Comparison of ENCODE assay signal across 16 cellular contexts in the genomic region with DNA sequence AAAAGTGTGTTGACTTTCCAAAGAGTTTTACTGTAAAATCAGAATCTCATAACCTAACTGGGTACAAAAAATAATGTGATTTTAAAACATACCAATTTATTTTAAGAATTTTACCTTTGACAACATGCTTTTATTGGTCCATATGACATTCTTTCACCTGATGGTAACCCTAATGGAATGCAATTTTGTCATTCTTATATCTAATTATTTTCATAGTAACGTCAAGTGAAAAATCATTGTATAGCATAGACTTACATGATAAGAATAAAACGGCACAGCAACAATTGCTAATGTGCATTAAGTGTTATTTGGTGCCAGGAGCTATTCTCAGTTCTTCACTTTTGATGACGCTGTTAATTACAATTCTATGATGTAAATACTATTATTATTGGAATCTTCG. TPM values are rescaled to one million over a fixed set of nuclear protein-coding genes. Genes with fewer than 3 reads are reported as not detected.
DNase-seq lines count a peak whose midpoint lies in the region; ATAC-seq and TF ChIP-seq lines count a peak whose summit lies in the region.
"Had no signal": no experiment of that assay in that cellular context is flagged by ENCODE, and none has a peak within 500 bp of the region (broad histone marks: within the 10 kb centered on the region; RNA-seq: fewer than 3 reads in every experiment).

No MANE protein-coding gene starts in this region.

- no peak overlapping the region for H3K9ac ChIP-seq in mammary epithelial cell (ENCODE audit: insufficient read depth, low read length)
- H3K9ac ChIP-seq: GM23248 had no signal

- H3K36me3 ChIP-seq in mammary epithelial cell (ENCODE audit: insufficient read depth, low read length) (no peaks in the 10 kb centered on the region), osteoblast (ENCODE audit: insufficient read depth, low read length) (no peaks in the 10 kb centered on the region)

- H3K4me1 Mint-ChIP-seq in MCF 10A (ENCODE audit: insufficient read depth, unreplicated experiment), result no peaks in the 10 kb centered on the region
- H3K4me1 Mint-ChIP-seq: CD14-positive monocyte had no signal

- dilution Hi-C loops in mammary epithelial cell (cut with HindIII; ENCODE audit: low sequenced_read_pairs), result no loop called here

- peaks cover 3% of the 10 kb centered on the region for H3K4me1 ChIP-seq in mammary epithelial cell (ENCODE audit: insufficient read depth, low read length)
- peaks cover 17% of the 10 kb centered on the region for H3K4me1 ChIP-seq in osteoblast (ENCODE audit: insufficient read depth, low read length)
- H3K4me1 ChIP-seq: Caco-2 had no signal

- TF ChIP-seq CTCF in mammary epithelial cell (conservative IDR thresholded peaks at IDR 0.05 in 1 of 2, IDR thresholded peaks at IDR 0.05 in 1 of 2; ENCODE audit: extremely low read depth in 1 of 2, insufficient read depth in 1 of 2, low read depth in 1 of 2, low read length in 2 of 2) (no peak), MCF 10A (IDR thresholded peaks at IDR 0.05; ENCODE audit: unreplicated experiment) (no peak), coronary artery (IDR thresholded peaks at IDR 0.05) (no peak), osteoblast (IDR thresholded peaks at IDR 0.05; ENCODE audit: extremely low read depth, low read depth, low read length) (no peak)

- H3K79me2 ChIP-seq in mammary epithelial cell (ENCODE audit: insufficient read depth, low read length), result peaks cover 43% of the 10 kb centered on the region
- H3K79me2 ChIP-seq in osteoblast (ENCODE audit: insufficient read depth, low read length), result peaks cover 48% of the 10 kb centered on the region

- no peaks in the 10 kb centered on the region for H3K36me3 Mint-ChIP-seq in MCF 10A (ENCODE audit: insufficient read depth, unreplicated experiment)
- H3K36me3 Mint-ChIP-seq: CD14-positive monocyte; CD8-positive, alpha-beta T cell had no signal

- BruUV-seq in mammary epithelial cell (replicated peaks; lab: Mats Ljungman, UMichigan), result no TSS peak
- no TSS peak for BruUV-seq in MCF 10A (replicated peaks; lab: Mats Ljungman, UMichigan)

- no peak for ATAC-seq in GM18870 (IDR thresholded peaks at IDR 0.05; ENCODE audit: unreplicated experiment)
- ATAC-seq: CD8-positive, alpha-beta T cell had no signal

- peak overlapping the region; percentile 70 for H3K4me2 ChIP-seq in mammary epithelial cell (ENCODE audit: insufficient read depth, low read depth, low read length)
- peak overlapping the region; percentile 57 for H3K4me2 ChIP-seq in osteoblast (ENCODE audit: insufficient read depth, low read length)

- POLR2A ChIA-PET in MCF 10A (lab: Yijun Ruan, JAX), result interaction anchor here (0.7 kb wide), 1 partner anchor 12 kb away, joined by 3 read pairs; no protein-coding TSS in a partner anchor

- WGBS in mammary epithelial cell (ENCODE audit: low coverage, missing lambda C conversion rate), result 45% methylated on average over 4 of the region's 4 CpGs

- H3K9me3 ChIP-seq in mammary epithelial cell (replicated peaks; ENCODE audit: insufficient read depth, low read length), result no peaks in the 10 kb centered on the region
- H3K9me3 ChIP-seq in osteoblast (ENCODE audit: low read depth, low read length), result no peaks in the 10 kb centered on the region
- H3K9me3 ChIP-seq: Caco-2 had no signal

- no peaks in the 10 kb centered on the region for H3K9me3 Mint-ChIP-seq in MCF 10A (ENCODE audit: unreplicated experiment)
- H3K9me3 Mint-ChIP-seq: CD14-positive monocyte; CD8-positive, alpha-beta T cell had no signal

- no peak overlapping the region for H3K27ac Mint-ChIP-seq in MCF 10A (ENCODE audit: low read depth, unreplicated experiment)
- H3K27ac Mint-ChIP-seq: CD14-positive monocyte; CD8-positive, alpha-beta T cell had no signal

- H3K4me3 Mint-ChIP-seq in MCF 10A (ENCODE audit: unreplicated experiment), result no peak overlapping the region
- H3K4me3 Mint-ChIP-seq: CD14-positive monocyte; CD8-positive, alpha-beta T cell had no signal

- no peaks in the 10 kb centered on the region for H4K20me1 ChIP-seq in mammary epithelial cell (ENCODE audit: insufficient read depth, low read length)
- H4K20me1 ChIP-seq in osteoblast (ENCODE audit: insufficient read depth, low read length), result no peaks in the 10 kb centered on the region

- H3K27me3 Mint-ChIP-seq in MCF 10A (ENCODE audit: insufficient read depth, unreplicated experiment), result no peaks in the 10 kb centered on the region

- in situ Hi-C loops in mammary epithelial cell (cut with MboI; ENCODE audit: low sequenced_read_pairs in 2 of 2), result no loop called here

- H3K4me3 ChIP-seq in mammary epithelial cell (replicated peaks in 1 of 3; ENCODE audit: insufficient read depth in 1 of 3, low read depth in 2 of 3, low read length in 3 of 3) (peak overlapping the region in 2 of 3 experiments; percentile 15 to 23), coronary artery (peak overlapping the region; percentile 56), osteoblast (ENCODE audit: insufficient read depth, low read length) (no peak overlapping the region)
- H3K4me3 ChIP-seq: GM23248 had no signal

- CTCF ChIA-PET in mammary epithelial cell (lab: Charles Lee; ENCODE audit: low non-redundant PET), result interaction anchor here (0.6 kb wide), 1 partner anchor 268 kb away, joined by 5 read pairs; no protein-coding TSS in a partner anchor
- CTCF ChIA-PET in MCF 10A (lab: Yijun Ruan, JAX), result interaction anchor here (1.0 kb wide), 1 partner anchor 10 kb away, joined by 5 read pairs; no protein-coding TSS in a partner anchor

- H3K27me3 ChIP-seq in mammary epithelial cell (ENCODE audit: insufficient read depth, low read length) (no peaks in the 10 kb centered on the region), osteoblast (ENCODE audit: insufficient read depth, low read length) (no peaks in the 10 kb centered on the region)

- intact Hi-C loops in mammary epithelial cell (cut with micrococcal nuclease) (loop anchor here (1.0 to 2.0 kb wide), 2 partner anchors 9 to 14 kb away; a partner anchor contains a TSS), MCF 10A (cut with micrococcal nuclease) (no loop called here)

- H3K27ac ChIP-seq in mammary epithelial cell (ENCODE audit: insufficient read depth, low read depth, low read length) (peak overlapping the region; percentile 51), coronary artery (peak overlapping the region; percentile 70 to 96), osteoblast (ENCODE audit: low read depth, low read length) (peak overlapping the region; percentile 6)
- H3K27ac ChIP-seq: 22Rv1, GM23248 had no signal

- DNase-seq in mammary epithelial cell, result no peak
- DNase-seq in MCF 10A (ENCODE audit: unreplicated experiment), result no peak
- DNase-seq in coronary artery (ENCODE audit: low spot score), result no peak
- no peak for DNase-seq in osteoblast (ENCODE audit: insufficient read length, low spot score, missing footprints)
- no peak for DNase-seq in NCI-H774 (lab: John Stamatoyannopoulos, UW)
- DNase-seq in activated gamma-delta T cell (lab: John Stamatoyannopoulos, UW), result no peak
- DNase-seq: Caco-2; CD8-positive, alpha-beta T cell; DMS53; GF-D8; GM23248; H7 had no signal

- H2AFZ ChIP-seq in mammary epithelial cell (ENCODE audit: low read depth, low read length) (no peak overlapping the region), osteoblast (ENCODE audit: low read length) (no peak overlapping the region)
- H2AFZ ChIP-seq: GM23248 had no signal

RNA-seq across cellular contexts. Expression of a gene that starts 13.6 kb away (rescaled TPM):
- total RNA-seq in mammary epithelial cell (1 to 10 TPM; 4.5 to 9.8 TPM), MCF 10A (2022) (not detected in 2 replicates), osteoblast (9.0 and 13.6 TPM in 2 replicates)
- polyA plus RNA-seq in mammary epithelial cell, result 3.0 TPM
- polyA minus RNA-seq in mammary epithelial cell, result 22.3 TPM
- total RNA-seq: Caco-2; CD8-positive, alpha-beta T cell; GM23248 had no signal
- polyA plus RNA-seq: BJ, CD14-positive monocyte, GM23248 had no signal

Comparison
In these comparisons a context has a peak if more than half of its experiments do, and no peak if none do; other contexts are left out.
1. H3K27ac ChIP-seq: peak in every context shown above with its lines; median percentile 83 in coronary artery; 51 in mammary epithelial cell; 6 in osteoblast.